In genomic region chr6:2738373-2738979, GRCh38 we compare ENCODE assay signal across 1 cellular context.
TF ChIP-seq lines count a peak whose summit lies in the region.

No MANE protein-coding gene starts in this region.

TF ChIP-seq in K562, 482 proteins besides CTCF, POLR2A, EP300 and RAD21 (continued from another document):
- TF ChIP-seq ZKSCAN1 (IDR thresholded peaks at IDR 0.05; ENCODE audit: low read depth, low read length) (peak; percentile 18; the same call in 1 of the 2 replicates), STAT6 (CRISPR knock-in tag; IDR thresholded peaks at IDR 0.05) (0 out of 2 replicates have a peak, but pooled peaks have one; percentile 76), STAG1 (CRISPR knock-in tag; IDR thresholded peaks at IDR 0.05; ENCODE audit: borderline replicate concordance) (peak; percentile 71; the same call in 1 of the 2 replicates), TRIM24 (IDR thresholded peaks at IDR 0.05) (no peak), DPF2 (IDR thresholded peaks at IDR 0.05) (0 out of 2 replicates have a peak, but pooled peaks have one; percentile 15), SMC3 (conservative IDR thresholded peaks at IDR 0.05; ENCODE audit: insufficient read depth, low read depth, low read length) (peak; percentile 91), ZNF444 (CRISPR knock-in tag; IDR thresholded peaks at IDR 0.05) (no peak), HMBOX1 (IDR thresholded peaks at IDR 0.05) (peak; percentile 53; the same call in 1 of the 2 replicates), EP400 (IDR thresholded peaks at IDR 0.05) (peak; percentile 34; the same call in 1 of the 2 replicates), PATZ1 (CRISPR knock-in tag; IDR thresholded peaks at IDR 0.05; ENCODE audit: borderline replicate concordance) (no peak), MAX (CRISPR knock-in tag; IDR thresholded peaks at IDR 0.05) (no peak), NRF1 (conservative IDR thresholded peaks at IDR 0.05 in 1 of 2, IDR thresholded peaks at IDR 0.05 in 1 of 2) (no peak), HES1 (IDR thresholded peaks at IDR 0.05; ENCODE audit: low read depth) (0 out of 2 replicates have a peak, but pooled peaks have one; percentile 6), MAZ (CRISPR knock-in tag; conservative IDR thresholded peaks at IDR 0.05 in 1 of 2, IDR thresholded peaks at IDR 0.05 in 1 of 2) (0 out of 4 replicates have a peak, but pooled peaks of 1 of the 2 experiments have one; percentile 42), DEAF1 (CRISPR knock-in tag; IDR thresholded peaks at IDR 0.05) (peak; percentile 94), FOSL1 (tag; conservative IDR thresholded peaks at IDR 0.05) (0 out of 2 replicates have a peak, but pooled peaks have one; percentile 4), ZNF24 (IDR thresholded peaks at IDR 0.05) (0 out of 2 replicates have a peak, but pooled peaks have one; percentile 38), ZBTB5 (IDR thresholded peaks at IDR 0.05) (no peak), COPS2 (conservative IDR thresholded peaks at IDR 0.05) (no peak), CC2D1A (IDR thresholded peaks at IDR 0.05) (0 out of 2 replicates have a peak, but pooled peaks have one; percentile 60), ZBTB8A (IDR thresholded peaks at IDR 0.05; ENCODE audit: partially characterized antibody) (no peak), NCOR1 (IDR thresholded peaks at IDR 0.05) (0 out of 2 replicates have a peak, but pooled peaks have one; percentile 13)
